ENCODE assay signal across 1 cellular context in the genomic region with DNA sequence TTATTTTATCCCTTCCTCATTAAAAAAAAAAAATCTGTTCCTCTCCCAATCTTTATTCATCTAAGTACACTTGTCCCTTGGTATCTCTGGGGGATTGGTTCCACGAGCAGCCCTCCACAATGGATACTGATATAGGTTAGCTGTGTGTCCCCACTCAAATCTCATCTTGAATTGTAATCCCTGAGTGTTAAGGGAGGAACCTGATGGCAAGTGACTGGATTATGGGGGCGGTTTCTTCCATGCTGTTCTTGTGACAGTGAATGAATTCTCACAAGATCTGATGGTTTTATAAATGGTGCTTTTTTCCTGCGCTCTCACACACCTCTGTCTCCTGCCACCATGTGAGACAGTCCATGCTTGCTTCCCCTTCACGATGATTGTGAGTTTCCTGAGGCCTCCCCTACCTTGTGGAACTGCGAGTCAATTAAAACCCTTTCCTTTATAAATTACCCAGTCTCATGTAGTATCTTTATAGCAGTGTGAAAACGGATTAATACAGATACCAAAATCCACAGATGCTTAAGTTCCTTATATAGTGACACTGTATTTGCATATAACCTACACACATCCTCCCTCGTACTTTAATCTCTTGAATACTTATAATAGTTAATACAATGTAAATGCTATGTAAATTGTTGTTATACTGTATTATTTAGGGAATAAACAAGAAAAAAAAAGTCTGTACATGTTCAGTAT.
TF ChIP-seq lines count a peak whose summit lies in the region.

No MANE protein-coding gene starts in this region.

TF ChIP-seq in HepG2, 621 proteins besides CTCF, POLR2A, EP300 and RAD21:
- TF ChIP-seq, protein P1, sequence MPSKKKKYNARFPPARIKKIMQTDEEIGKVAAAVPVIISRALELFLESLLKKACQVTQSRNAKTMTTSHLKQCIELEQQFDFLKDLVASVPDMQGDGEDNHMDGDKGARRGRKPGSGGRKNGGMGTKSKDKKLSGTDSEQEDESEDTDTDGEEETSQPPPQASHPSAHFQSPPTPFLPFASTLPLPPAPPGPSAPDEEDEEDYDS (CRISPR knock-in tag; IDR thresholded peaks at IDR 0.05): no peak
- TF ChIP-seq ARNTL (CRISPR knock-in tag; IDR thresholded peaks at IDR 0.05): no peak
- no peak for TF ChIP-seq SALL1 (CRISPR knock-in tag; IDR thresholded peaks at IDR 0.05)
